ENCODE assay signal across 27 cellular contexts in the genomic region with DNA sequence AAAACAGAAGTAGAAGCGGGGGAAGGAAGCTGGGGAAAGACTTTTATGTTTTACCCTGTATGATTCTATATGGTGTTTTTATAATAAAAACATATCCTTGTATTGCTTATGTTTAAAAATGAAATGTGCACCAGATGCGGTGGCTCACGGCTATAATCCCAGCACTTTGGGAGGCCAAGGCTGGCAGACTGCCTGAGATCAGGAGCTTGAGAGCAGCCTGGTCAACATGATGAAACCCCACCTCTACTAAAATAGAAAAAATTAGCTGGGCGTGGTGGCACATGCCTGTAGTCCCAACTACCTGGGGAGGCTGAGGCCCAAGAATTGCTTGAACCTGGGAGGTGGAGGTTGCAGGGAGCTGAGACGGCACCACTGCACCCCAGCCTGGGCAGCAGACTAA.
"Had no signal": no experiment of that assay in that cellular context is flagged by ENCODE, and none has a peak within 500 bp of the region (broad histone marks: within the 10 kb centered on the region; RNA-seq: fewer than 3 reads in every experiment).

No MANE protein-coding gene starts in this region.

- DNase-seq: effector CD4-positive, alpha-beta T cell; foreskin fibroblast; kidney; lower lobe of right lung; natural killer cell; occipital lobe; ovary; posterior cingulate gyrus; psoas muscle; right lobe of liver; small intestine; stimulated activated CD4-positive, alpha-beta T cell treated with anti-CD3 and anti-CD28 coated beads, Interleukin-12 subunit alpha, Interleukin-12 subunit beta, amount 100 ng/mL, for 4 hours; stimulated activated CD4-positive, alpha-beta T cell treated with anti-CD3 and anti-CD28 coated beads, Interleukin-1b, Interleukin-23, amount 100 ng/mL, for 48 hours; stimulated activated CD4-positive, alpha-beta T cell treated with anti-CD3 and anti-CD28 coated beads, Interleukin-4, amount 100 ng/mL, for 1 hour; stimulated activated CD8-positive, alpha-beta memory T cell treated with anti-CD3 and anti-CD28 coated beads, Interleukin-4, amount 100 ng/mL, for 48 hours; stimulated activated naive CD4-positive, alpha-beta T cell; stimulated activated naive CD8-positive, alpha-beta T cell treated with anti-CD3 and anti-CD28 coated beads, Interleukin-15, amount 100 ng/mL, for 72 hours; transverse colon; upper lobe of right lung; uterus had no signal

- FAIRE-seq: colon, kidney, small intestine had no signal

- H3K4me3 ChIP-seq: dorsolateral prefrontal cortex, gastroesophageal sphincter, heart left ventricle, hepatocyte, left lung, lower lobe of right lung, ovary, psoas muscle, right lobe of liver, suprapubic skin, transverse colon, upper lobe of right lung, uterus had no signal
